15 cellular contexts compared by ENCODE assay signal in genomic region chr4:169493164-169493524, GRCh38.
A peak's percentile ranks its signal among the peaks of the same experiment; 100 is the strongest.
DNase-seq lines count a peak whose midpoint lies in the region; ATAC-seq, FAIRE-seq and TF ChIP-seq lines count a peak whose summit lies in the region.
"Had no signal": no experiment of that assay in that cellular context is flagged by ENCODE, and none has a peak within 500 bp of the region (broad histone marks: within the 10 kb centered on the region; RNA-seq: fewer than 3 reads in every experiment).

No MANE protein-coding gene starts in this region.

- H3K36me3 ChIP-seq in KMS-11 (ENCODE audit: insufficient read depth), result no peaks in the 10 kb centered on the region

- TF ChIP-seq POLR2A in GM12891 (IDR thresholded peaks at IDR 0.05; ENCODE audit: low read depth, low read length), result no peak

- H3K4me1 ChIP-seq in KMS-11 (ENCODE audit: low read depth, poor library complexity, severe bottlenecking), result no peaks in the 10 kb centered on the region

- H3K27me3 Mint-ChIP-seq in WTC11 (ENCODE audit: low read depth) (no peaks in the 10 kb centered on the region), nephron progenitor cell (ENCODE audit: low read depth, poor library complexity) (no peaks in the 10 kb centered on the region)
- H3K27me3 Mint-ChIP-seq: CD4-positive, alpha-beta memory T cell had no signal

- H3K36me3 Mint-ChIP-seq in WTC11 (peaks cover 13% of the 10 kb centered on the region), nephron progenitor cell (ENCODE audit: low read depth) (peaks cover 48% of the 10 kb centered on the region)

- H3K4me1 Mint-ChIP-seq in WTC11, result no peaks in the 10 kb centered on the region
- H3K4me1 Mint-ChIP-seq in nephron progenitor cell, result no peaks in the 10 kb centered on the region

- CTCF ChIA-PET in WTC11 (lab: Charles Lee), result interaction anchor here (0.6 to 1.4 kb wide), 7 partner anchors 12 to 572 kb away, joined by 3 to 12 read pairs (median 4); partner anchors contain the start of gene CBR4

- H3K9me3 Mint-ChIP-seq in WTC11, result peaks cover 37% of the 10 kb centered on the region
- peaks cover 61% of the 10 kb centered on the region for H3K9me3 Mint-ChIP-seq in nephron progenitor cell

- H3K4me2 ChIP-seq in KMS-11, result no peak overlapping the region

- H3K9ac ChIP-seq in KMS-11, result no peak overlapping the region
- H3K9ac ChIP-seq: GM23248 had no signal

- H4K20me1 ChIP-seq in KMS-11 (ENCODE audit: insufficient read depth), result no peaks in the 10 kb centered on the region

- H2AFZ ChIP-seq in KMS-11 (ENCODE audit: low read depth), result no peak overlapping the region
- H2AFZ ChIP-seq: GM23248 had no signal

- no peak for ATAC-seq in WTC11

- no peaks in the 10 kb centered on the region for H3K27me3 ChIP-seq in KMS-11 (ENCODE audit: insufficient read depth, low read depth)

- POLR2A ChIA-PET in WTC11 (lab: Charles Lee), result no interaction called here

- no peak for FAIRE-seq in GM12891 (lab: Jason Lieb, UNC)
- FAIRE-seq: G401.6 had no signal

- TF ChIP-seq CTCF in C4-2B (conservative IDR thresholded peaks at IDR 0.05) (peak; percentile 62), KMS-11 (conservative IDR thresholded peaks at IDR 0.05; ENCODE audit: low read depth, low read length) (0 out of 2 replicates have a peak, but pooled peaks have one; percentile 30), WTC11 (IDR thresholded peaks at IDR 0.05) (peak; percentile 1; the same call in 1 of the 2 replicates), nephron progenitor cell (IDR thresholded peaks at IDR 0.05) (no peak), foreskin fibroblast (IDR thresholded peaks at IDR 0.05; ENCODE audit: low read depth, low read length) (no peak)

- H3K79me2 ChIP-seq in KMS-11 (ENCODE audit: insufficient read depth, low read depth), result no peaks in the 10 kb centered on the region

- H3K4me3 ChIP-seq in KMS-11 (IDR thresholded peaks at IDR 0.05; ENCODE audit: insufficient read depth, low read depth, low read length) (no peak overlapping the region), foreskin fibroblast (ENCODE audit: low read depth in 1 of 2, low read length in 2 of 2) (no peak overlapping the region)
- H3K4me3 ChIP-seq: GM23248 had no signal

- H3K27ac Mint-ChIP-seq in WTC11, result no peak overlapping the region
- peak overlapping the region; percentile 4 for H3K27ac Mint-ChIP-seq in nephron progenitor cell

- DNase-seq in WTC11 (ENCODE audit: low spot score) (no peak), nephron progenitor cell (no peak), foreskin fibroblast (no peak), GM12891 (ENCODE audit: insufficient read length, low spot score) (no peak)
- DNase-seq in stimulated activated CD4-positive, alpha-beta T cell treated with anti-CD3 and anti-CD28 coated beads, Interleukin-4, amount 100 ng/mL, for 1 hour, result no peak
- DNase-seq: DMS79 treated with DMSO at 0.1 percent for 48 hours; HCEC 1CT; NCI-H1417 treated with DMSO at 0.1 percent for 48 hours; NCI-H2171; NK-92 treated with Interleukin-12 subunit alpha and Interleukin-12 subunit beta, amount 100 ng/mL, for 24 hours had no signal

- H3K27ac ChIP-seq in C4-2B (no peak overlapping the region), KMS-11 (no peak overlapping the region; the same call in 1 of the 2 replicates)
- H3K27ac ChIP-seq: GM23248 had no signal

- H3K4me3 Mint-ChIP-seq in WTC11 (no peak overlapping the region), nephron progenitor cell (no peak overlapping the region)

TF ChIP-seq in WTC11, 78 proteins besides CTCF, POLR2A, EP300 and RAD21:
- TF ChIP-seq GABPB1 (CRISPR knock-in tag; IDR thresholded peaks at IDR 0.05) (no peak), NR1H2 (CRISPR knock-in tag; IDR thresholded peaks at IDR 0.05) (no peak), ZMAT4 (CRISPR knock-in tag; IDR thresholded peaks at IDR 0.05) (no peak), ZNF396 (CRISPR knock-in tag; IDR thresholded peaks at IDR 0.05; ENCODE audit: borderline replicate concordance) (no peak), NFATC4 (CRISPR knock-in tag; IDR thresholded peaks at IDR 0.05) (no peak), TCF7 (CRISPR knock-in tag; IDR thresholded peaks at IDR 0.05; ENCODE audit: low read depth) (no peak), ZNF121 (CRISPR knock-in tag; IDR thresholded peaks at IDR 0.05) (no peak)

TF ChIP-seq in GM12891, 5 proteins besides CTCF, POLR2A, EP300 and RAD21:
- TF ChIP-seq TAF1 (IDR thresholded peaks at IDR 0.05; ENCODE audit: low read depth, low read length) (no peak), POLR2AphosphoS5 (IDR thresholded peaks at IDR 0.05; ENCODE audit: low read depth, low read length) (no peak), SPI1 (IDR thresholded peaks at IDR 0.05; ENCODE audit: low read depth, low read length) (no peak), POU2F2 (IDR thresholded peaks at IDR 0.05; ENCODE audit: low read depth, low read length) (no peak), PAX5 (IDR thresholded peaks at IDR 0.05; ENCODE audit: insufficient read depth, low read length, severe bottlenecking) (no peak)

Comparison
In these comparisons a context has a peak if more than half of its experiments do, and no peak if none do; other contexts are left out.
1. CTCF ChIP-seq: peak in C4-2B (single experiment), KMS-11 (single experiment) and WTC11 (single experiment); none in nephron progenitor cell (single experiment) and foreskin fibroblast (single experiment).